1 cellular context compared by ENCODE assay signal in the genomic region with DNA sequence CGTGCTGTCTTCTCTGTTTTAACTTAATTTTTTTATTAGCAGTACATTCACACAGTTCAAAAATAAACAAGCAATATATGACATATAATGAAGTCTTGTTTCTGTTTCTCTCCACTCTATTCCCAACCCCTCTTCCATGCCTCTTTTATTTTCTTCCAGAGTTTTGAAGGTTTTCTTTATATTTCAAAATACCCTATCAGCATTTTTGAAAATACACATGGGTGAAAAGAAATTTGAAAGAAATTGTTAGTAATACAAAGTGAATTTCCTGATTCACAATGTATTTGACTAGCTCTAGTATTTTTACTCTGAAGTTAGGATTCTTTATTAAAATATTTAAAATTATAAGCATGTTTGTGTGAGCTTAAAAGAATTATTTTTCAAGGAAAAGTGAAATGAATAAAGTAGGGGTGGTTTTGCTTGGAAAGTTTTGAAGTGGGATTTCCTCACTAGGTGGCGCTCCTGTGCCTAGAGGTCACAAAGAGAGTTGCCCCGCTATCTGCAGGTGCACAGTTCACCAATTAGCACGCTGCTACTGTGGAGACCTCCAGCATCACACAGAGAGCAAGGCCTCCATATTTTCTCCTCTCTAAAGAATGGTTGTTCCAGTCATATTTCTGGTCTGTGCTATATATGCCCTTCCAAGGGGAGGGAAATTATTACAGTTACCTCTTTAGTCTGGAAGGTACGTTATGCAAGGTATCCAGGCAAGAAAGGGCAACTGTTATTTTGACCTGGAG.
A peak's percentile ranks its signal among the peaks of the same experiment; 100 is the strongest.
TF ChIP-seq lines count a peak whose summit lies in the region.

No MANE protein-coding gene starts in this region.

TF ChIP-seq in H1, 55 proteins besides CTCF, POLR2A, EP300 and RAD21 (continued from another document):
- TF ChIP-seq, protein P1, sequence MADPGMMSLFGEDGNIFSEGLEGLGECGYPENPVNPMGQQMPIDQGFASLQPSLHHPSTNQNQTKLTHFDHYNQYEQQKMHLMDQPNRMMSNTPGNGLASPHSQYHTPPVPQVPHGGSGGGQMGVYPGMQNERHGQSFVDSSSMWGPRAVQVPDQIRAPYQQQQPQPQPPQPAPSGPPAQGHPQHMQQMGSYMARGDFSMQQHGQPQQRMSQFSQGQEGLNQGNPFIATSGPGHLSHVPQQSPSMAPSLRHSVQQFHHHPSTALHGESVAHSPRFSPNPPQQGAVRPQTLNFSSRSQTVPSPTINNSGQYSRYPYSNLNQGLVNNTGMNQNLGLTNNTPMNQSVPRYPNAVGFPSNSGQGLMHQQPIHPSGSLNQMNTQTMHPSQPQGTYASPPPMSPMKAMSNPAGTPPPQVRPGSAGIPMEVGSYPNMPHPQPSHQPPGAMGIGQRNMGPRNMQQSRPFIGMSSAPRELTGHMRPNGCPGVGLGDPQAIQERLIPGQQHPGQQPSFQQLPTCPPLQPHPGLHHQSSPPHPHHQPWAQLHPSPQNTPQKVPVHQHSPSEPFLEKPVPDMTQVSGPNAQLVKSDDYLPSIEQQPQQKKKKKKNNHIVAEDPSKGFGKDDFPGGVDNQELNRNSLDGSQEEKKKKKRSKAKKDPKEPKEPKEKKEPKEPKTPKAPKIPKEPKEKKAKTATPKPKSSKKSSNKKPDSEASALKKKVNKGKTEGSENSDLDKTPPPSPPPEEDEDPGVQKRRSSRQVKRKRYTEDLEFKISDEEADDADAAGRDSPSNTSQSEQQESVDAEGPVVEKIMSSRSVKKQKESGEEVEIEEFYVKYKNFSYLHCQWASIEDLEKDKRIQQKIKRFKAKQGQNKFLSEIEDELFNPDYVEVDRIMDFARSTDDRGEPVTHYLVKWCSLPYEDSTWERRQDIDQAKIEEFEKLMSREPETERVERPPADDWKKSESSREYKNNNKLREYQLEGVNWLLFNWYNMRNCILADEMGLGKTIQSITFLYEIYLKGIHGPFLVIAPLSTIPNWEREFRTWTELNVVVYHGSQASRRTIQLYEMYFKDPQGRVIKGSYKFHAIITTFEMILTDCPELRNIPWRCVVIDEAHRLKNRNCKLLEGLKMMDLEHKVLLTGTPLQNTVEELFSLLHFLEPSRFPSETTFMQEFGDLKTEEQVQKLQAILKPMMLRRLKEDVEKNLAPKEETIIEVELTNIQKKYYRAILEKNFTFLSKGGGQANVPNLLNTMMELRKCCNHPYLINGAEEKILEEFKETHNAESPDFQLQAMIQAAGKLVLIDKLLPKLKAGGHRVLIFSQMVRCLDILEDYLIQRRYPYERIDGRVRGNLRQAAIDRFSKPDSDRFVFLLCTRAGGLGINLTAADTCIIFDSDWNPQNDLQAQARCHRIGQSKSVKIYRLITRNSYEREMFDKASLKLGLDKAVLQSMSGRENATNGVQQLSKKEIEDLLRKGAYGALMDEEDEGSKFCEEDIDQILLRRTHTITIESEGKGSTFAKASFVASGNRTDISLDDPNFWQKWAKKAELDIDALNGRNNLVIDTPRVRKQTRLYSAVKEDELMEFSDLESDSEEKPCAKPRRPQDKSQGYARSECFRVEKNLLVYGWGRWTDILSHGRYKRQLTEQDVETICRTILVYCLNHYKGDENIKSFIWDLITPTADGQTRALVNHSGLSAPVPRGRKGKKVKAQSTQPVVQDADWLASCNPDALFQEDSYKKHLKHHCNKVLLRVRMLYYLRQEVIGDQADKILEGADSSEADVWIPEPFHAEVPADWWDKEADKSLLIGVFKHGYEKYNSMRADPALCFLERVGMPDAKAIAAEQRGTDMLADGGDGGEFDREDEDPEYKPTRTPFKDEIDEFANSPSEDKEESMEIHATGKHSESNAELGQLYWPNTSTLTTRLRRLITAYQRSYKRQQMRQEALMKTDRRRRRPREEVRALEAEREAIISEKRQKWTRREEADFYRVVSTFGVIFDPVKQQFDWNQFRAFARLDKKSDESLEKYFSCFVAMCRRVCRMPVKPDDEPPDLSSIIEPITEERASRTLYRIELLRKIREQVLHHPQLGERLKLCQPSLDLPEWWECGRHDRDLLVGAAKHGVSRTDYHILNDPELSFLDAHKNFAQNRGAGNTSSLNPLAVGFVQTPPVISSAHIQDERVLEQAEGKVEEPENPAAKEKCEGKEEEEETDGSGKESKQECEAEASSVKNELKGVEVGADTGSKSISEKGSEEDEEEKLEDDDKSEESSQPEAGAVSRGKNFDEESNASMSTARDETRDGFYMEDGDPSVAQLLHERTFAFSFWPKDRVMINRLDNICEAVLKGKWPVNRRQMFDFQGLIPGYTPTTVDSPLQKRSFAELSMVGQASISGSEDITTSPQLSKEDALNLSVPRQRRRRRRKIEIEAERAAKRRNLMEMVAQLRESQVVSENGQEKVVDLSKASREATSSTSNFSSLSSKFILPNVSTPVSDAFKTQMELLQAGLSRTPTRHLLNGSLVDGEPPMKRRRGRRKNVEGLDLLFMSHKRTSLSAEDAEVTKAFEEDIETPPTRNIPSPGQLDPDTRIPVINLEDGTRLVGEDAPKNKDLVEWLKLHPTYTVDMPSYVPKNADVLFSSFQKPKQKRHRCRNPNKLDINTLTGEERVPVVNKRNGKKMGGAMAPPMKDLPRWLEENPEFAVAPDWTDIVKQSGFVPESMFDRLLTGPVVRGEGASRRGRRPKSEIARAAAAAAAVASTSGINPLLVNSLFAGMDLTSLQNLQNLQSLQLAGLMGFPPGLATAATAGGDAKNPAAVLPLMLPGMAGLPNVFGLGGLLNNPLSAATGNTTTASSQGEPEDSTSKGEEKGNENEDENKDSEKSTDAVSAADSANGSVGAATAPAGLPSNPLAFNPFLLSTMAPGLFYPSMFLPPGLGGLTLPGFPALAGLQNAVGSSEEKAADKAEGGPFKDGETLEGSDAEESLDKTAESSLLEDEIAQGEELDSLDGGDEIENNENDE (IDR thresholded peaks at IDR 0.05; ENCODE audit: insufficient replicate concordance, low read length), result no peak
- no peak for TF ChIP-seq CBX8 (IDR thresholded peaks at IDR 0.05; ENCODE audit: borderline replicate concordance, low read depth, low read length)
- no peak for TF ChIP-seq SIN3A (conservative IDR thresholded peaks at IDR 0.05 in 1 of 2, IDR thresholded peaks at IDR 0.05 in 1 of 2; ENCODE audit: low read depth in 1 of 2, low read length in 2 of 2)
- TF ChIP-seq EGR1 (IDR thresholded peaks at IDR 0.05; ENCODE audit: borderline replicate concordance, low read depth, low read length), result no peak
- TF ChIP-seq SP2 (IDR thresholded peaks at IDR 0.05; ENCODE audit: low read length), result no peak
- peak; percentile 62; the same call in 1 of the 2 replicates for TF ChIP-seq YY1 (IDR thresholded peaks at IDR 0.05; ENCODE audit: low read depth, low read length)
- 0 out of 2 replicates have a peak, but pooled peaks have one; percentile 34 for TF ChIP-seq TCF12 (IDR thresholded peaks at IDR 0.05; ENCODE audit: low read depth, low read length)
- no peak for TF ChIP-seq KDM5A (IDR thresholded peaks at IDR 0.05; ENCODE audit: low read length)
- TF ChIP-seq SRF (IDR thresholded peaks at IDR 0.05; ENCODE audit: low read depth, low read length), result no peak
- TF ChIP-seq JUND (IDR thresholded peaks at IDR 0.05; ENCODE audit: low read length), result no peak
TF ChIP-seq in H1: peak in this region for 2.
